In the genomic region with DNA sequence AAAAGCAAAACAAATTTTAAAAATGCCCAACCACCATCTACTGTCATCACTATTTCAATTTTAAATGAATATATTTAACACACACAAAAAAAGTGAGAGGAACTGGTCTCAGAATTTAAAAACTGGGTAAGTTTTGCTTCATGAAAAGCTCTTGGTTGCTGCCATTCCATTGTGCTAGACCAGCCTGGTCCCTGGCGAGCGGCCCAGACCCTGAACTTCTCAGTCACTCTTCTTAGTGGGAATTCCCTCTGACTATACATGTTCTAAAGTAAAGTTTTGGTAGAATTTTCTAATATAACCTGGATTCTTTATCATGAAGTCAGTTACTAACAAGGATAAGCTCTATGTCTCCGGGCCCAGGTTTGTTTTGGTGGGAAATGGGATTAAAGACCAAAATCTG, we compare ENCODE assay signal across 15 cellular contexts.
"Had no signal": no experiment of that assay in that cellular context is flagged by ENCODE, and none has a peak within 500 bp of the region (broad histone marks: within the 10 kb centered on the region; RNA-seq: fewer than 3 reads in every experiment).

No MANE protein-coding gene starts in this region.

- ATAC-seq: activated CD8-positive, alpha-beta T cell treated with anti-CD3 and anti-CD28 coated beads, Interleukin-2, amount 10 ng/mL, durations not matched to agents 7 days and 5 days; naive thymus-derived CD8-positive, alpha-beta T cell; stimulated activated effector memory CD8-positive, alpha-beta T cell treated with anti-CD3 and anti-CD28 coated beads, Interleukin-12 subunit alpha, Interleukin-12 subunit beta, amount 100 ng/mL, for 72 hours; T-helper 17 cell; WTC11 had no signal

- DNase-seq: activated CD4-positive, alpha-beta T cell treated with anti-CD3 and anti-CD28 coated beads for 48 hours; activated CD8-positive, alpha-beta memory T cell treated with anti-CD3 and anti-CD28 coated beads, Interleukin-2, amount 50 U/mL, for 4 hours; activated CD8-positive, alpha-beta T cell treated with anti-CD3 and anti-CD28 coated beads, Interleukin-2, amount 10 ng/mL, durations not matched to agents 7 days and 5 days; activated gamma-delta T cell treated with Interleukin-2 at 50 U/mL for 16 hours; left ventricle myocardium inferior; mesenchymal stem cell; naive thymus-derived CD8-positive, alpha-beta T cell; stimulated activated CD4-positive, alpha-beta T cell treated with anti-CD3 and anti-CD28 coated beads, Interleukin-12 subunit alpha, Interleukin-12 subunit beta, amount 100 ng/mL, for 4 hours; stimulated activated CD4-positive, alpha-beta T cell treated with anti-CD3 and anti-CD28 coated beads, Interleukin-2, amount 100 ng/mL, for 24 hours; T-helper 17 cell had no signal

- H3K4me3 ChIP-seq: cardiac muscle cell, hepatocyte, left ventricle myocardium inferior, thoracic aorta had no signal
